ENCODE assay signal across 18 cellular contexts in the genomic region with DNA sequence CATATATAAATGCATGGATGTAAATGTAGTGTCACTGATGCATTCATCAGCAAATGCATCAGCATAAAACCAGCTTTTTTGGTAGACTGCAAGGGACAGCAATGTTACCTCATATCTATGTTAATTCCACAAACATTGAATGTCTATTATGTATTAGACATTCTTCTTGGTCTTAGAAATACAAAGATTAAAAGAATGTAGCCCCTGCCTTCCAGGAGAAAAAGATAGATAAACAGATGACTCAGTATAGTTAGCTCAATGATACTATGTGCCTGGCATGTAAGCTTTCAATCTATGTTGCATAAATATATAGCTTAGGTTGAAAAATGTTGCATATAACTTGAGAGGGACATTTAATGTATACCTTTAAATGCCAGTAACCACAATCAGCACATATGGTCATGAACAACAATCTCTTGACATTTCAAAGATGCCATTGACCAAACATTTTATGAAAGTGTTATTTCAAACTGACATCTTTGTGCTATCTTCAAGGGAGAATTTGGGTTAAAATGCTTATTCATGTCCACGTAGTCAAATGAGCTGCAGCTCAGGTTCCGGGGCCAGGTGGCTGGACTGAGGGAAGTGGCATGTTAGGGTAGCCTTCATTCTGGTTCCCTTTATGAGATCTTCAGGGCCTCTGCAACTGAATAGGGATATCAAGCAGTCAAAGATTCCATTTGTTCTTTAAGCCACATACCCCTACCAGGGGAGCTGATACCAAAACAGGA. TPM values are rescaled to one million over a fixed set of nuclear protein-coding genes. Genes with fewer than 3 reads are reported as not detected.
A peak's percentile ranks its signal among the peaks of the same experiment; 100 is the strongest.
DNase-seq lines count a peak whose midpoint lies in the region; ATAC-seq and TF ChIP-seq lines count a peak whose summit lies in the region.
"Had no signal": no experiment of that assay in that cellular context is flagged by ENCODE, and none has a peak within 500 bp of the region (broad histone marks: within the 10 kb centered on the region; RNA-seq: fewer than 3 reads in every experiment).

No MANE protein-coding gene starts in this region.

- H3K36me3 ChIP-seq in GM23248 (ENCODE audit: low read depth) = peaks cover 79% of the 10 kb centered on the region
- H3K36me3 ChIP-seq: BE2C, cardiac muscle cell had no signal

- no peaks in the 10 kb centered on the region for H3K9me2 ChIP-seq in GM23248 (ENCODE audit: insufficient read depth)

- DNase-seq in GM23248 (peak; percentile 65), epithelial cell of esophagus (ENCODE audit: low read depth) (peak; percentile 59), skeletal muscle cell (ENCODE audit: low read depth) (peak; percentile 35), sciatic nerve (ENCODE audit: low spot score) (no peak), NCI-H2171 treated with DMSO at 0.1 percent for 48 hours (lab: John Stamatoyannopoulos, UW) (no peak)
- DNase-seq in stimulated activated CD4-positive, alpha-beta T cell treated with anti-CD3 and anti-CD28 coated beads, Interleukin-2, amount 100 ng/mL, for 24 hours = no peak
- DNase-seq: activated CD4-positive, alpha-beta T cell treated with anti-CD3 and anti-CD28 coated beads, Interleukin-2, amount 50 U/mL, for 1 hour; activated naive CD4-positive, alpha-beta T cell treated with anti-CD3 and anti-CD28 coated beads, Interleukin-2, amount 50 U/mL, for 16 hours; BE2C; endodermal cell; H7; NCI-H1436 treated with DMSO at 0.1 percent for 48 hours; stimulated activated CD4-positive, alpha-beta T cell treated with anti-CD3 and anti-CD28 coated beads, Interleukin-4, amount 100 ng/mL, for 24 hours had no signal

- H3K9me3 Mint-ChIP-seq in activated T-helper 17 cell treated with anti-CD3 and anti-CD28 coated beads, Interleukin-2, amount 50 U/mL, for 72 hours = no peaks in the 10 kb centered on the region
- H3K9me3 Mint-ChIP-seq: endodermal cell had no signal

- H3K27me3 Mint-ChIP-seq in activated T-helper 17 cell treated with anti-CD3 and anti-CD28 coated beads, Interleukin-2, amount 50 U/mL, for 72 hours = peaks cover 32% of the 10 kb centered on the region

- no peaks in the 10 kb centered on the region for H3K9me3 ChIP-seq in GM23248 (ENCODE audit: low read depth)
- H3K9me3 ChIP-seq: BE2C had no signal

- peak overlapping the region; percentile 75 for H3K27ac ChIP-seq in GM23248
- H3K27ac ChIP-seq: cardiac muscle cell had no signal

- H3K4me1 Mint-ChIP-seq in activated T-helper 17 cell treated with anti-CD3 and anti-CD28 coated beads, Interleukin-2, amount 50 U/mL, for 72 hours = peaks cover 4% of the 10 kb centered on the region
- H3K4me1 Mint-ChIP-seq: endodermal cell had no signal

- peak; percentile 24 for ATAC-seq in activated T-helper 17 cell treated with anti-CD3 and anti-CD28 coated beads, Interleukin-2, amount 50 U/mL, for 72 hours (replicated peaks)
- ATAC-seq in sciatic nerve (no peak), HG02981 (IDR thresholded peaks at IDR 0.05; ENCODE audit: unreplicated experiment) (no peak)

- H4K20me1 ChIP-seq in GM23248 (ENCODE audit: insufficient read depth) = no peaks in the 10 kb centered on the region

- 97 to 100% methylated on average over 2 of the region's 2 CpGs for WGBS in GM23248 (ENCODE audit: low coverage in 1 of 2, low lambda C conversion rate in 2 of 2, missing lambda C conversion rate in 2 of 2), 2 experiments

- H3K9ac ChIP-seq in GM23248 = peak overlapping the region; percentile 41

- TF ChIP-seq CTCF in epithelial cell of esophagus (IDR thresholded peaks at IDR 0.05; ENCODE audit: insufficient read depth, low read depth, low read length, missing control alignments) = no peak

- H2AFZ ChIP-seq in GM23248 = no peak overlapping the region

- H3K4me2 ChIP-seq in GM23248 (ENCODE audit: unreplicated experiment) = peak overlapping the region; percentile 45

- in situ Hi-C loops in GM23248 (cut with MboI) = no loop called here

- H3K79me2 ChIP-seq in GM23248 (ENCODE audit: insufficient read depth) = no peaks in the 10 kb centered on the region

- H3K27ac Mint-ChIP-seq in activated T-helper 17 cell treated with anti-CD3 and anti-CD28 coated beads, Interleukin-2, amount 50 U/mL, for 72 hours = no peak overlapping the region
- H3K27ac Mint-ChIP-seq: endodermal cell had no signal

- no peaks in the 10 kb centered on the region for H3K27me3 ChIP-seq in GM23248 (replicated peaks; ENCODE audit: insufficient read depth)
- H3K27me3 ChIP-seq: BE2C, cardiac muscle cell had no signal

- peaks cover 62% of the 10 kb centered on the region for H3F3A ChIP-seq in GM23248 (ENCODE audit: insufficient read depth)

- peaks cover 21% of the 10 kb centered on the region for H3K4me1 ChIP-seq in GM23248 (ENCODE audit: insufficient read depth)
- H3K4me1 ChIP-seq: BE2C had no signal

- no peak overlapping the region for H3K4me3 Mint-ChIP-seq in activated T-helper 17 cell treated with anti-CD3 and anti-CD28 coated beads, Interleukin-2, amount 50 U/mL, for 72 hours
- H3K4me3 Mint-ChIP-seq: endodermal cell had no signal

- H3K36me3 Mint-ChIP-seq in activated T-helper 17 cell treated with anti-CD3 and anti-CD28 coated beads, Interleukin-2, amount 50 U/mL, for 72 hours (ENCODE audit: low read depth) = no peaks in the 10 kb centered on the region

- H3K4me3 ChIP-seq in GM23248 (no peak overlapping the region), epithelial cell of esophagus (ENCODE audit: low read length) (no peak overlapping the region), skeletal muscle cell (ENCODE audit: low read depth, low read length) (no peak overlapping the region)
- H3K4me3 ChIP-seq: cardiac muscle cell had no signal

- intact Hi-C loops in sciatic nerve (cut with DNase I) = no loop called here

RNA-seq across cellular contexts. Expression of a gene that starts 45.2 kb away (rescaled TPM):
- total RNA-seq in GM23248 (2014; rRNA removed; shearing (Covaris generic)) = not detected in 2 replicates
- not detected in 2 replicates for polyA plus RNA-seq in GM23248 (2016; fragmentation: Nextera tagmentation; extraction: Ambion mirVana)
- not detected for total RNA-seq in activated T-helper 17 cell treated with anti-CD3 and anti-CD28 coated beads, Interleukin-2, amount 50 U/mL, for 72 hours
- not detected for total RNA-seq in sciatic nerve
- total RNA-seq: cardiac muscle cell, endodermal cell, H7, liver, omental fat pad had no signal
- polyA plus RNA-seq: cardiac muscle cell, liver had no signal

RNA-seq across cellular contexts. Expression of a gene that starts 46.0 kb away (rescaled TPM):
- 243 and 269 TPM in 2 replicates for total RNA-seq in GM23248 (2014; rRNA removed; shearing (Covaris generic))
- polyA plus RNA-seq in GM23248 (2016; fragmentation: Nextera tagmentation; extraction: Ambion mirVana) = 198 and 200 TPM in 2 replicates
- total RNA-seq in activated T-helper 17 cell treated with anti-CD3 and anti-CD28 coated beads, Interleukin-2, amount 50 U/mL, for 72 hours = not detected
- 10.4 TPM for total RNA-seq in sciatic nerve
- total RNA-seq: cardiac muscle cell, endodermal cell, H7 had no signal
- polyA plus RNA-seq: cardiac muscle cell had no signal

Comparison
In these comparisons a context has a peak if more than half of its experiments do, and no peak if none do; other contexts are left out.
1. DNase-seq: peak in GM23248 (single experiment), epithelial cell of esophagus (single experiment) and skeletal muscle cell (single experiment); none in sciatic nerve (single experiment), stimulated activated CD4-positive, alpha-beta T cell treated with anti-CD3 and anti-CD28 coated beads, Interleukin-2, amount 100 ng/mL, for 24 hours (0 of 2) and NCI-H2171 treated with DMSO at 0.1 percent for 48 hours (single experiment).
2. RNA of a gene that starts 46.0 kb away (total RNA-seq): 243 to 269 TPM in GM23248; 10.4 TPM in sciatic nerve (single experiment) and not detected in activated T-helper 17 cell treated with anti-CD3 and anti-CD28 coated beads, Interleukin-2, amount 50 U/mL, for 72 hours; every median in the first group is over 10 times any median in the second.